ENCODE assay signal across 8 cellular contexts in the genomic region with DNA sequence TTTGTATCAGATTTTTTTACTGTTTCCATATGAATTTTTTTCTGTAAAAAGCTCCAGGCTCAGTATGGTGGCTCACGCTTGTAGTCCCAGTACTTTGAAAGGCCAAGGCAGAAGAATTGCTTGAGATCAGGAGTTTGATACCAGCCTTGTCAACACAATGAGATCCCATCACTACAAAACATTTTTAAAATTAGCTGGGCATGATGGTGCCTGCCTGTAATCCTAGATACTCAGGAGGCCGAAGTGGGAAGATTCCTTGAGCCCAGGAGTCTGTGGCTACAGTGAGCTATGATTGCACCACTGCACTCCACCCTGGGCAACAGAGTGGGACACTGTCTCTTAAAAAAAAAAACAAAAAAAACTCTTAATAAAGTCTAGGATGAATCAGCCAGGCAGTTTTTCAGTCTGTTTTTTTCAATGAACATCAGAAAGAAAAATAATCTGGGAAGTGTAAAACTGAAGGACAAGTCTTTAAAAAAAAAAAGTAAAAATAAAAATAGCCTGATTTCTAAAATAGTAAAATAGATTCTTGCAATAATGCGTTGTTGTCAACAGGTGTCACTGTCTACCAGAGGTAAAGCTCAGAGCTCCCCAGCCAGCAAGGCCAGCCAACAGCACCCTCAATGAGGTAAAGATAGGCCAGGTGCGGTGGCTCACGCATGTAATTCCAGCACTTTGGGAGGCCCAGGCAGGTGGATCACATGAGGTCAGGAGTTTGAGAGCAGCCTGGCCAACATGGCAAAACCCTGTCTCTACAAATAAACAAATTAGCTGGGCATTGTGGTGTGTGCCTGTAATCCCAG. TPM values are rescaled to one million over a fixed set of nuclear protein-coding genes. Genes with fewer than 3 reads are reported as not detected.
A peak's percentile ranks its signal among the peaks of the same experiment; 100 is the strongest.
DNase-seq lines count a peak whose midpoint lies in the region; ATAC-seq, FAIRE-seq and TF ChIP-seq lines count a peak whose summit lies in the region.

No MANE protein-coding gene starts in this region.

- no peak for TF ChIP-seq EP300 in A549 (IDR thresholded peaks at IDR 0.05)

- ATAC-seq in A549 (peak; percentile 76 to 77; a peak in 4 of 6 replicates), GM19397 (IDR thresholded peaks at IDR 0.05; ENCODE audit: unreplicated experiment) (no peak)

- CTCF ChIA-PET in A549 (lab: Yijun Ruan, JAX) = interaction anchor here (0.6 to 2.0 kb wide), 26 partner anchors 9 to 1036 kb away, joined by 3 to 9 read pairs (median 4); partner anchors contain the start of gene ATG5

- no peak overlapping the region for H3K27ac ChIP-seq in A549

- no peak overlapping the region for H3K4me2 ChIP-seq in A549

- no peak for TF ChIP-seq POLR2A in A549 (IDR thresholded peaks at IDR 0.05; ENCODE audit: low read length)

- peak; percentile 73 to 75 for TF ChIP-seq RAD21 in A549 (conservative IDR thresholded peaks at IDR 0.05 in 1 of 2, IDR thresholded peaks at IDR 0.05 in 1 of 2)

- DNase-seq in A549 (ENCODE audit: low read depth in 1 of 2, low spot score in 1 of 2) (peak; percentile 19 to 47), M059J (ENCODE audit: low read depth) (peak; percentile 59), T-helper 9 cell (peak; percentile 28), astrocyte of the hippocampus (ENCODE audit: low read depth, low spot score) (peak; percentile 73), iPS DF 19.7 (ENCODE audit: low read depth, low spot score) (peak; percentile 9)
- peak; percentile 27 for DNase-seq in stimulated activated CD4-positive, alpha-beta T cell treated with anti-CD3 and anti-CD28 coated beads, Interleukin-1b, Interleukin-23, amount 100 ng/mL, for 48 hours

- no peaks in the 10 kb centered on the region for H3K4me1 ChIP-seq in A549

- peak; percentile 64 for TF ChIP-seq CTCF in A549 (IDR thresholded peaks at IDR 0.05)
- peak; percentile 43; the same call in 1 of the 2 replicates for TF ChIP-seq CTCF in GM12874 (IDR thresholded peaks at IDR 0.05; ENCODE audit: insufficient read depth, low read depth, low read length)

- no peaks in the 10 kb centered on the region for H3K9me3 ChIP-seq in A549

- POLR2A ChIA-PET in A549 (lab: Yijun Ruan, JAX) = interaction anchor here (0.6 to 0.8 kb wide), 2 partner anchors 9 to 779 kb away, joined by 3 read pairs; partner anchors contain the start of gene ATG5

- no peak for FAIRE-seq in A549 (lab: Jason Lieb, UNC)

- H3K4me3 ChIP-seq in A549 = no peak overlapping the region

- WGBS in A549 (ENCODE audit: missing lambda C conversion rate) = 14% methylated on average over 5 of the region's 5 CpGs

TF ChIP-seq in A549, 52 proteins besides CTCF, POLR2A, EP300 and RAD21:
- TF ChIP-seq HMGXB4 (CRISPR knock-in tag; IDR thresholded peaks at IDR 0.05; ENCODE audit: borderline replicate concordance) (no peak), NPAS2 (CRISPR knock-in tag; IDR thresholded peaks at IDR 0.05; ENCODE audit: borderline replicate concordance) (no peak), CBX2 (IDR thresholded peaks at IDR 0.05; ENCODE audit: borderline replicate concordance, low read depth) (no peak), FOSB (CRISPR knock-in tag; IDR thresholded peaks at IDR 0.05) (no peak), KDM1A (IDR thresholded peaks at IDR 0.05; ENCODE audit: low read depth) (no peak), HES2 (IDR thresholded peaks at IDR 0.05) (no peak)

RNA-seq across cellular contexts. Expression of gene ATG5, which starts 9.3 kb away (rescaled TPM):
- polyA plus RNA-seq in A549 (2011; rRNA removed) (47.8 and 53.5 TPM in 2 replicates), A549 (2017; fragmentation: RNase III; extraction: RNeasy Plus Mini Kit Qiagen cat#74134 plus additional on column Dnase treatment) (26.6 to 29.3 TPM (median 29.2 TPM) in 3 replicates)
- polyA plus RNA-seq in A549 (2012; cell fraction: cytosol; rRNA removed) = 11.5 and 12.1 TPM in 2 replicates
- 5.0 and 7.6 TPM in 2 replicates for polyA plus RNA-seq in A549 (2012; cell fraction: nucleus; rRNA removed)
- 10.6 and 11.7 TPM in 2 replicates for polyA minus RNA-seq in A549 (2011; rRNA and poly(A)+ RNA removed)
- 79.6 and 110 TPM in 2 replicates for total RNA-seq in M059J (2014; rRNA removed; shearing (Covaris generic))

RNA-seq across cellular contexts. Expression of gene CRYBG1, which starts 25.7 kb away (rescaled TPM):
- polyA plus RNA-seq in A549 (2011; rRNA removed) = 0.30 and 0.31 TPM in 2 replicates
- polyA plus RNA-seq in A549 (2012; cell fraction: cytosol; rRNA removed) = 0.03 and 0.04 TPM in 2 replicates
- 0.05 and 0.06 TPM in 2 replicates for polyA plus RNA-seq in A549 (2012; cell fraction: nucleus; rRNA removed)
- 0.37 to 0.59 TPM (median 0.41 TPM) in 3 replicates for polyA plus RNA-seq in A549 (2017; fragmentation: RNase III; extraction: RNeasy Plus Mini Kit Qiagen cat#74134 plus additional on column Dnase treatment)
- polyA minus RNA-seq in A549 (2011; rRNA and poly(A)+ RNA removed) = 0.21 and 0.29 TPM in 2 replicates
- total RNA-seq in M059J (2014; rRNA removed; shearing (Covaris generic)) = 18.9 and 23.7 TPM in 2 replicates

Comparison
In these comparisons a context has a peak if more than half of its experiments do, and no peak if none do; other contexts are left out.
1. DNase-seq: peak in every context shown above with its lines; median percentile 73 in astrocyte of the hippocampus; 59 in M059J; 33 in A549; 28 in T-helper 9 cell; 27 in stimulated activated CD4-positive, alpha-beta T cell treated with anti-CD3 and anti-CD28 coated beads, Interleukin-1b, Interleukin-23, amount 100 ng/mL, for 48 hours; 9 in iPS DF 19.7.